ENCODE assay signal across 3 cellular contexts in genomic region chr4:60215906-60216305, GRCh38.
"Had no signal": no experiment of that assay in that cellular context is flagged by ENCODE, and none has a peak within 500 bp of the region (broad histone marks: within the 10 kb centered on the region; RNA-seq: fewer than 3 reads in every experiment).

No MANE protein-coding gene starts in this region.

- DNase-seq: GDM1, GF-D8 had no signal

- H3K4me3 ChIP-seq: GM12878 had no signal
